30 cellular contexts compared by ENCODE assay signal in the genomic region with DNA sequence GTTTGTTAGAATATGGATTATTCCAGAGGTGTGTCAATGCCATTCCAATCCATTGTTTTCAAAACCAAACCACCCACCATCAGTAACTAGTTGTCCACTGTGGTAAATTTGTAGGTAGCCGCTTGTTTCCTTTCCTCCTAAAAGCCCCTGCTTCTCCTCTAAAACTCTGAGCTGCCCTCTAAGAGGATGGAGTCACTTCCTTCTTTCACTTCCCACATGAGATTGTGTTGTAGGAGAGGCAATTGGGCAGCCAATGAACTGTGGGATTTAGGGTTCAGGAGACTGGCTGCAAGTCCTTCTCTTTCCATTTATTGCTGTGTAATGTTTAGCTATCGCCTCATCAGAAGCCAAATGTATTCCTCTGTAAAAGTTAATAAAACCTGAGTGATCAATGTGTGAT.
"Had no signal": no experiment of that assay in that cellular context is flagged by ENCODE, and none has a peak within 500 bp of the region (broad histone marks: within the 10 kb centered on the region; RNA-seq: fewer than 3 reads in every experiment).

No MANE protein-coding gene starts in this region.

- H3K27ac Mint-ChIP-seq: activated T-cell treated with anti-CD3 and anti-CD28 coated beads, Interleukin-2, amount 50 U/mL, for 24 hours; activated T-helper 17 cell treated with anti-CD3 and anti-CD28 coated beads, Interleukin-2, amount 50 U/mL, for 72 hours; endodermal cell; nephron progenitor cell; T-helper 2 cell treated with Interferon-gamma antibody and Interleukin-4, amounts not matched to agents 5 μg/mL and 100 μg/mL, for 36 hours had no signal

- H3K27me3 ChIP-seq: neutrophil, right lobe of liver, testis, transverse colon had no signal

- H3K4me3 ChIP-seq: right lobe of liver, testis, transverse colon had no signal

- H3K4me1 ChIP-seq: right lobe of liver, testis, transverse colon had no signal

- FAIRE-seq: keratinocyte, TTC549, urothelium cell line had no signal

- H3K36me3 ChIP-seq: neutrophil, right lobe of liver, transverse colon had no signal

- DNase-seq: activated CD4-positive, alpha-beta T cell treated with anti-CD3 and anti-CD28 coated beads for 48 hours; activated CD4-positive, alpha-beta T cell treated with anti-CD3 and anti-CD28 coated beads, Interleukin-2, amount 50 U/mL, for 48 hours; activated CD8-positive, alpha-beta memory T cell treated with anti-CD3 and anti-CD28 coated beads for 24 hours; activated gamma-delta T cell treated with Interleukin-2 at 50 U/mL for 16 hours; activated naive CD4-positive, alpha-beta T cell treated with anti-CD3 and anti-CD28 coated beads, Interleukin-2, amount 50 U/mL, for 16 hours; activated T-cell treated with anti-CD3 and anti-CD28 coated beads, Interleukin-2, amount 50 U/mL, for 24 hours; amniotic stem cell; caudate nucleus; cortex of kidney; endodermal cell; foreskin fibroblast; head of caudate nucleus; hippocampal formation; left cardiac atrium; left ventricle myocardium superior; nephron progenitor cell; right lobe of liver; stimulated activated CD4-positive, alpha-beta T cell treated with anti-CD3 and anti-CD28 coated beads, Interleukin-2, amount 100 ng/mL, for 48 hours; stimulated activated naive CD8-positive, alpha-beta T cell treated with anti-CD3 and anti-CD28 coated beads, Interleukin-15, Interleukin-2, amounts not matched to agents 100 U/mL and 50 U/mL, for 24 hours; testis; transverse colon had no signal

- H3K27ac ChIP-seq: neutrophil, right lobe of liver, testis, transverse colon, VCaP had no signal

- H3K4me1 Mint-ChIP-seq: activated T-helper 17 cell treated with anti-CD3 and anti-CD28 coated beads, Interleukin-2, amount 50 U/mL, for 72 hours; nephron progenitor cell had no signal

- ATAC-seq: activated CD4-positive, CD25-positive, alpha-beta regulatory T cell treated with anti-CD3 and anti-CD28 coated beads, Interleukin-2, amount 50 U/mL, for 24 hours; activated T-helper 17 cell treated with anti-CD3 and anti-CD28 coated beads, Interleukin-2, amount 50 U/mL, for 72 hours; esophagus mucosa; left cardiac atrium; left ventricle myocardium superior; right lobe of liver; stimulated activated naive CD8-positive, alpha-beta T cell treated with anti-CD3 and anti-CD28 coated beads, Interleukin-15, Interleukin-2, amounts not matched to agents 100 U/mL and 50 U/mL, for 24 hours had no signal

- H3K9me3 ChIP-seq: neutrophil, right lobe of liver, testis, transverse colon had no signal

- H3K4me3 Mint-ChIP-seq: activated T-cell treated with anti-CD3 and anti-CD28 coated beads, Interleukin-2, amount 50 U/mL, for 24 hours; activated T-helper 17 cell treated with anti-CD3 and anti-CD28 coated beads, Interleukin-2, amount 50 U/mL, for 72 hours; endodermal cell; nephron progenitor cell; T-helper 2 cell treated with Interferon-gamma antibody and Interleukin-4, amounts not matched to agents 5 μg/mL and 100 μg/mL, for 36 hours had no signal
